Comparison of ENCODE assay signal across 9 cellular contexts in genomic region chr10:50325449-50326188, GRCh38.
DNase-seq lines count a peak whose midpoint lies in the region; ATAC-seq and TF ChIP-seq lines count a peak whose summit lies in the region.
"Had no signal": no experiment of that assay in that cellular context is flagged by ENCODE, and none has a peak within 500 bp of the region (broad histone marks: within the 10 kb centered on the region; RNA-seq: fewer than 3 reads in every experiment).

No MANE protein-coding gene starts in this region.

- peaks cover 25% of the 10 kb centered on the region for H3K4me1 Mint-ChIP-seq in memory B cell
- H3K4me1 Mint-ChIP-seq in type B pancreatic cell (ENCODE audit: unreplicated experiment), result no peaks in the 10 kb centered on the region

- no peak for TF ChIP-seq CTCF in type B pancreatic cell (conservative IDR thresholded peaks at IDR 0.05)

- H3K27me3 Mint-ChIP-seq in memory B cell, result no peaks in the 10 kb centered on the region
- no peaks in the 10 kb centered on the region for H3K27me3 Mint-ChIP-seq in type B pancreatic cell

- H3K9me3 Mint-ChIP-seq in memory B cell (no peaks in the 10 kb centered on the region), type B pancreatic cell (no peaks in the 10 kb centered on the region)
- H3K9me3 Mint-ChIP-seq: natural killer cell had no signal

- ATAC-seq in GM21529 (IDR thresholded peaks at IDR 0.05; ENCODE audit: unreplicated experiment) (peak; percentile 79), memory B cell (ENCODE audit: low read depth) (peak; percentile 54)

- peak; percentile 6 for DNase-seq in ELF-1 (ENCODE audit: low read depth, low spot score)
- peak; percentile 92 to 94 for DNase-seq in Kasumi-1 (lab: John Stamatoyannopoulos, UW)
- peak; percentile 56 for DNase-seq in brain pericyte (ENCODE audit: low read depth, low spot score)
- DNase-seq in memory B cell (ENCODE audit: low spot score in 2 of 2), result no peak
- DNase-seq in DMS 273 (lab: John Stamatoyannopoulos, UW; ENCODE audit: unreplicated experiment), result no peak
- no peak for DNase-seq in type B pancreatic cell (ENCODE audit: extremely low spot score, unreplicated experiment)
- no peak for DNase-seq in activated CD4-positive, CD25-positive, alpha-beta regulatory T cell (lab: John Stamatoyannopoulos, UW)
- DNase-seq: natural killer cell had no signal

- H3K27ac Mint-ChIP-seq in memory B cell (peak overlapping the region; percentile 22), type B pancreatic cell (no peak overlapping the region)
- H3K27ac Mint-ChIP-seq: natural killer cell had no signal

- H3K36me3 Mint-ChIP-seq in memory B cell, result peaks cover 28% of the 10 kb centered on the region
- H3K36me3 Mint-ChIP-seq in type B pancreatic cell, result peaks cover 7% of the 10 kb centered on the region

- H3K4me3 Mint-ChIP-seq in memory B cell (no peak overlapping the region), type B pancreatic cell (no peak overlapping the region)
- H3K4me3 Mint-ChIP-seq: natural killer cell had no signal

Comparison
In these comparisons a context has a peak if more than half of its experiments do, and no peak if none do; other contexts are left out.
1. DNase-seq: peak in ELF-1 (single experiment), Kasumi-1 (2 of 2) and brain pericyte (single experiment); none in memory B cell (0 of 2), DMS 273 (single experiment), type B pancreatic cell (single experiment) and activated CD4-positive, CD25-positive, alpha-beta regulatory T cell (0 of 4).